Comparison of ENCODE assay signal across 23 cellular contexts in genomic region chr5:44331471-44332079, GRCh38. TPM values are rescaled to one million over a fixed set of nuclear protein-coding genes. Genes with fewer than 3 reads are reported as not detected.
"Had no signal": no experiment of that assay in that cellular context is flagged by ENCODE, and none has a peak within 500 bp of the region (broad histone marks: within the 10 kb centered on the region; RNA-seq: fewer than 3 reads in every experiment).

No MANE protein-coding gene starts in this region.

- ATAC-seq: naive thymus-derived CD4-positive, alpha-beta T cell; stimulated activated naive CD8-positive, alpha-beta T cell treated with anti-CD3 and anti-CD28 coated beads, Interleukin-15, amount 100 ng/mL, for 72 hours had no signal

- H3K27ac ChIP-seq: coronary artery, left lung, skin epidermis, thoracic aorta had no signal

- FAIRE-seq: keratinocyte had no signal

- H3K9me3 ChIP-seq: left lung, sigmoid colon, thoracic aorta, transverse colon had no signal

- DNase-seq: effector CD8-positive, alpha-beta T cell; immature natural killer cell; left lung; naive thymus-derived CD4-positive, alpha-beta T cell; posterior cingulate gyrus; sigmoid colon; stimulated activated CD4-positive, alpha-beta T cell treated with anti-CD3 and anti-CD28 coated beads, Interleukin-2, amount 100 ng/mL, for 24 hours; stimulated activated CD4-positive, alpha-beta T cell treated with anti-CD3 and anti-CD28 coated beads, Interleukin-4, amount 100 ng/mL, for 4 hours; stimulated activated naive B cell treated with anti-CD40 and anti-IgM and Interleukin-4, amounts not matched to agents 10 μg/mL and 1 μg/mL and 100 μg/mL, for 72 hours; stimulated activated naive CD8-positive, alpha-beta T cell treated with anti-CD3 and anti-CD28 coated beads, Interleukin-15, amount 100 ng/mL, for 72 hours; substantia nigra; transverse colon had no signal

- H3K27me3 ChIP-seq: left lung, sigmoid colon, transverse colon had no signal

- H3K36me3 ChIP-seq: left lung, sigmoid colon, thoracic aorta, transverse colon had no signal

- H3K4me3 ChIP-seq: coronary artery, left lung, sigmoid colon, skin epidermis, thoracic aorta, transverse colon had no signal

- H3K4me1 ChIP-seq: left lung, transverse colon had no signal

RNA-seq across cellular contexts. Expression of gene FGF10, which starts 57.6 kb away (rescaled TPM):
- total RNA-seq: chondrocyte; dermis microvascular lymphatic vessel endothelial cell; fibroblast of villous mesenchyme; lung microvascular endothelial cell; mononuclear cell; naive thymus-derived CD4-positive, alpha-beta T cell; osteocyte; pulmonary artery endothelial cell had no signal
- polyA plus RNA-seq: immature natural killer cell; keratinocyte; naive thymus-derived CD4-positive, alpha-beta T cell had no signal
